ENCODE assay signal across 14 cellular contexts in the genomic region with DNA sequence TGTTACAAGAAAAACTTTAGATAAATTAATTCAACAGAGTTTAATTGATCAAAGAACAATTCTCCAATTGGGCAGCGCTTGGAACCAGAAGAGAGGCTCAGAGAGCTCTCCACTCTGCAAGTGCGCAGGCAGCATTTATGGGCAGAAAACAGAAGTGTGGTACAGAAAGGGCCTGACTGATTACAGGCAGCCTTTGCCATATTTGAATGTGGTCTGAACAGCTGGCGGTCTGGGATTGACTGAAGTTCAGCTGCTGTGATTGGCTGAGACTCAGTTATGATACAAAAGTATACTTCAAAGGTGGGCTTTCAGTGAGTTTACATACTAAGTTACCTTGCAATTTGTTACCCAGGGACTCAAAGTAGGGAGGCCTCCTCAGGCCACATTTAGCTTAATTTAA.
DNase-seq lines count a peak whose midpoint lies in the region; ATAC-seq, FAIRE-seq and TF ChIP-seq lines count a peak whose summit lies in the region.
"Had no signal": no experiment of that assay in that cellular context is flagged by ENCODE, and none has a peak within 500 bp of the region (broad histone marks: within the 10 kb centered on the region; RNA-seq: fewer than 3 reads in every experiment).

No MANE protein-coding gene starts in this region.

- peak; percentile 31 for FAIRE-seq in GM12878 (lab: Jason Lieb, UNC)

- POLR2A ChIA-PET in GM12878 (lab: Charles Lee) = interaction anchor here (1.1 to 1.2 kb wide), 2 partner anchors 34 to 68 kb away, joined by 3 read pairs; no protein-coding TSS in a partner anchor

- DNase-seq in GM12878 (ENCODE audit: low read depth, low spot score) (no peak), HPDE6-E6E7 (ENCODE audit: extremely low spot score) (no peak), RPMI8226 (no peak)
- DNase-seq: CD8-positive, alpha-beta memory T cell; IMR-90; kidney glomerular epithelial cell; NCI-H2171 treated with DMSO at 0.1 percent for 48 hours; stimulated activated CD4-positive, alpha-beta T cell treated with anti-CD3 and anti-CD28 coated beads, Interleukin-2, amount 100 ng/mL, for 48 hours had no signal

- H3K27ac ChIP-seq in GM12878 (ENCODE audit: control insufficient read depth, insufficient read depth) = no peak overlapping the region
- H3K27ac ChIP-seq: thoracic aorta had no signal

- no peaks in the 10 kb centered on the region for H3K36me3 ChIP-seq in GM12878 (ENCODE audit: control insufficient read depth in 2 of 2, insufficient read depth in 2 of 2, low read length in 1 of 2)
- H3K36me3 ChIP-seq: thoracic aorta had no signal

- no peaks in the 10 kb centered on the region for H3K27me3 ChIP-seq in GM12878 (replicated peaks in 1 of 2; ENCODE audit: control insufficient read depth in 2 of 2, insufficient read depth in 2 of 2, low read length in 1 of 2)

- RAD21 ChIA-PET in GM12878 (lab: Charles Lee; ENCODE audit: unreplicated experiment) = interaction anchor here (1.0 to 2.5 kb wide), 3 partner anchors 8 to 34 kb away, joined by 3 to 13 read pairs (median 6); no protein-coding TSS in a partner anchor

- TF ChIP-seq RAD21 in GM12878 (IDR thresholded peaks at IDR 0.05; ENCODE audit: insufficient read depth, low read depth, low read length) = no peak

- SMC1A ChIA-PET in GM12878 (lab: Charles Lee; ENCODE audit: uncharacterized antibody, unreplicated experiment) = interaction anchor here (0.7 to 5.1 kb wide), 11 partner anchors 8 to 127 kb away, joined by 3 to 43 read pairs (median 5); no protein-coding TSS in a partner anchor

- CTCF ChIA-PET in GM12878 (lab: Yijun Ruan, JAX) = interaction anchor here (1.1 to 1.4 kb wide), 3 partner anchors 8 to 28 kb away, joined by 3 to 5 read pairs (median 3); no protein-coding TSS in a partner anchor

- ATAC-seq in GM18502 (IDR thresholded peaks at IDR 0.05; ENCODE audit: poor library complexity, unreplicated experiment) (peak; percentile 46), GM19463 (IDR thresholded peaks at IDR 0.05; ENCODE audit: unreplicated experiment) (peak; percentile 74), HG03045 (IDR thresholded peaks at IDR 0.05; ENCODE audit: unreplicated experiment) (peak; percentile 65), GM12878 (0 out of 3 replicates have a peak, but pooled peaks have one; percentile 7), HG03039 (IDR thresholded peaks at IDR 0.05; ENCODE audit: unreplicated experiment) (no peak), GM21825 (IDR thresholded peaks at IDR 0.05; ENCODE audit: unreplicated experiment) (no peak)

- TF ChIP-seq EP300 in GM12878 (IDR thresholded peaks at IDR 0.05; ENCODE audit: borderline replicate concordance in 1 of 2, control insufficient read depth in 1 of 2, low read depth in 2 of 2, low read length in 2 of 2) = no peak

- no peak overlapping the region for H3K4me2 ChIP-seq in GM12878 (ENCODE audit: control insufficient read depth, insufficient read depth)

- TF ChIP-seq POLR2A in GM12878 (IDR thresholded peaks at IDR 0.05; ENCODE audit: low read depth, low read length) = no peak

- H3K4me3 ChIP-seq in GM12878 = no peak overlapping the region
- H3K4me3 ChIP-seq: thoracic aorta had no signal

- BruUV-seq in GM12878 (replicated peaks; lab: Mats Ljungman, UMichigan) = no TSS peak

- H3K9ac ChIP-seq in GM12878 (ENCODE audit: control insufficient read depth, insufficient read depth, low read length) = no peak overlapping the region

- no peaks in the 10 kb centered on the region for H3K79me2 ChIP-seq in GM12878 (ENCODE audit: control insufficient read depth, insufficient read depth, low read length)

- no peaks in the 10 kb centered on the region for H3K9me3 ChIP-seq in GM12878 (replicated peaks; ENCODE audit: control insufficient read depth, insufficient read depth, low read length)
- H3K9me3 ChIP-seq: thoracic aorta had no signal

- H4K20me1 ChIP-seq in GM12878 (ENCODE audit: control insufficient read depth, insufficient read depth) = no peaks in the 10 kb centered on the region; the same call in 1 of the 2 replicates

- intact Hi-C loops in GM12878 (cut with micrococcal nuclease; ENCODE audit: unreplicated experiment) = no loop called here

- WGBS in GM12878 (ENCODE audit: insufficient coverage, insufficient replicate concordance, low lambda C conversion rate, missing lambda C conversion rate) = 31% methylated on average over 3 of the region's 3 CpGs

- in situ Hi-C loops in GM12878 (cut with MboI) = no loop called here

- TF ChIP-seq CTCF in GM12878 (IDR thresholded peaks at IDR 0.05 in 2 of 3, conservative IDR thresholded peaks at IDR 0.05 in 1 of 3; ENCODE audit: control insufficient read depth in 2 of 3, extremely low read depth in 1 of 3, insufficient read depth in 1 of 3, low read depth in 3 of 3, low read length in 3 of 3) = no peak

- no peak overlapping the region for H2AFZ ChIP-seq in GM12878 (ENCODE audit: control insufficient read depth, low read depth, low read length)

- peaks cover 33% of the 10 kb centered on the region for H3K4me1 ChIP-seq in GM12878 (ENCODE audit: control insufficient read depth, insufficient read depth, low read length)

TF ChIP-seq in GM12878, 131 proteins besides CTCF, POLR2A, EP300 and RAD21:
- TF ChIP-seq SMC3 (IDR thresholded peaks at IDR 0.05; ENCODE audit: borderline replicate concordance, low read length) = no peak
- TF ChIP-seq RUNX3 (IDR thresholded peaks at IDR 0.05; ENCODE audit: low read length) = peak; percentile 69
- peak; percentile 59; the same call in 1 of the 2 replicates for TF ChIP-seq TCF3 (IDR thresholded peaks at IDR 0.05; ENCODE audit: borderline replicate concordance, insufficient read depth, low read depth, low read length)
- 0 out of 2 replicates have a peak, but pooled peaks have one; percentile 44 for TF ChIP-seq TCF12 (IDR thresholded peaks at IDR 0.05; ENCODE audit: low read depth, low read length)
- no peak for TF ChIP-seq DPF2 (IDR thresholded peaks at IDR 0.05)
- TF ChIP-seq ZNF217 (IDR thresholded peaks at IDR 0.05) = no peak
- TF ChIP-seq POU2F2 (IDR thresholded peaks at IDR 0.05; ENCODE audit: borderline replicate concordance, low read depth, low read length) = 0 out of 3 replicates have a peak, but pooled peaks have one; percentile 39

Comparison
In these comparisons a context has a peak if more than half of its experiments do, and no peak if none do; other contexts are left out.
1. ATAC-seq: peak in GM18502 (single experiment), GM19463 (single experiment), HG03045 (single experiment) and GM12878 (single experiment); none in HG03039 (single experiment) and GM21825 (single experiment).